In the genomic region with DNA sequence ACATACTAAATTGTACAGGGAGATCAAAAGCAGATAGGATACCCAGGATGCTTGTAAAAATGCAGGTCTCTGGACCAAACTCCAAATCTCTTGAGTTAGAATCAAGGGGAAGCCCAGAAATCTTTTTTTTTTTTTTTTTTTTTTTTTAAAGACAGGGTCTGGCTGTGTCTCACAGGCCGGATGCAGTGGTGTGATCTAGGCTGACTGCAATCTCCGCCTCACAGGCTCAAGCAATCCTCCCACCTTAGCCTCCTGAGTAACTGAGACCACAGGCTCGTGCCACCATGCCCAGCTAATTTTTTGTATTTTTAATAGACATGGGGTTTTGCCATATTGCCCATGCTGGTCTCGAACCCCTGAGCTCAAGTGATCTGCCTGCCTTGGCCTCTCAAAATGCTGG, we compare ENCODE assay signal across 1 cellular context.
TF ChIP-seq lines count a peak whose summit lies in the region.

No MANE protein-coding gene starts in this region.

TF ChIP-seq in GM12878, 131 proteins besides CTCF, POLR2A, EP300 and RAD21:
- TF ChIP-seq TCF12 (IDR thresholded peaks at IDR 0.05; ENCODE audit: low read depth, low read length) (no peak), STAT1 (conservative IDR thresholded peaks at IDR 0.05) (no peak), NBN (IDR thresholded peaks at IDR 0.05) (no peak), KAT2A (conservative IDR thresholded peaks at IDR 0.05; ENCODE audit: control insufficient read depth, low read depth, low read length) (no peak), EED (IDR thresholded peaks at IDR 0.05; ENCODE audit: low read depth) (no peak), HDAC2 (IDR thresholded peaks at IDR 0.05) (no peak), RBBP5 (conservative IDR thresholded peaks at IDR 0.05) (no peak), ZNF217 (IDR thresholded peaks at IDR 0.05) (no peak), MXI1 (IDR thresholded peaks at IDR 0.05; ENCODE audit: low read depth, low read length) (no peak), TBL1XR1 (IDR thresholded peaks at IDR 0.05; ENCODE audit: low read depth, low read length) (no peak), CBFB (IDR thresholded peaks at IDR 0.05; ENCODE audit: low read depth) (no peak), MYB (IDR thresholded peaks at IDR 0.05; ENCODE audit: borderline replicate concordance, low read depth, low read length) (no peak)
- TF ChIP-seq, protein P1, sequence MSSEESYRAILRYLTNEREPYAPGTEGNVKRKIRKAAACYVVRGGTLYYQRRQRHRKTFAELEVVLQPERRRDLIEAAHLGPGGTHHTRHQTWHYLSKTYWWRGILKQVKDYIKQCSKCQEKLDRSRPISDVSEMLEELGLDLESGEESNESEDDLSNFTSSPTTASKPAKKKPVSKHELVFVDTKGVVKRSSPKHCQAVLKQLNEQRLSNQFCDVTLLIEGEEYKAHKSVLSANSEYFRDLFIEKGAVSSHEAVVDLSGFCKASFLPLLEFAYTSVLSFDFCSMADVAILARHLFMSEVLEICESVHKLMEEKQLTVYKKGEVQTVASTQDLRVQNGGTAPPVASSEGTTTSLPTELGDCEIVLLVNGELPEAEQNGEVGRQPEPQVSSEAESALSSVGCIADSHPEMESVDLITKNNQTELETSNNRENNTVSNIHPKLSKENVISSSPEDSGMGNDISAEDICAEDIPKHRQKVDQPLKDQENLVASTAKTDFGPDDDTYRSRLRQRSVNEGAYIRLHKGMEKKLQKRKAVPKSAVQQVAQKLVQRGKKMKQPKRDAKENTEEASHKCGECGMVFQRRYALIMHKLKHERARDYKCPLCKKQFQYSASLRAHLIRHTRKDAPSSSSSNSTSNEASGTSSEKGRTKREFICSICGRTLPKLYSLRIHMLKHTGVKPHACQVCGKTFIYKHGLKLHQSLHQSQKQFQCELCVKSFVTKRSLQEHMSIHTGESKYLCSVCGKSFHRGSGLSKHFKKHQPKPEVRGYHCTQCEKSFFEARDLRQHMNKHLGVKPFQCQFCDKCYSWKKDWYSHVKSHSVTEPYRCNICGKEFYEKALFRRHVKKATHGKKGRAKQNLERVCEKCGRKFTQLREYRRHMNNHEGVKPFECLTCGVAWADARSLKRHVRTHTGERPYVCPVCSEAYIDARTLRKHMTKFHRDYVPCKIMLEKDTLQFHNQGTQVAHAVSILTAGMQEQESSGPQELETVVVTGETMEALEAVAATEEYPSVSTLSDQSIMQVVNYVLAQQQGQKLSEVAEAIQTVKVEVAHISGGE (CRISPR knock-in tag; IDR thresholded peaks at IDR 0.05) = no peak
- TF ChIP-seq, protein P2, sequence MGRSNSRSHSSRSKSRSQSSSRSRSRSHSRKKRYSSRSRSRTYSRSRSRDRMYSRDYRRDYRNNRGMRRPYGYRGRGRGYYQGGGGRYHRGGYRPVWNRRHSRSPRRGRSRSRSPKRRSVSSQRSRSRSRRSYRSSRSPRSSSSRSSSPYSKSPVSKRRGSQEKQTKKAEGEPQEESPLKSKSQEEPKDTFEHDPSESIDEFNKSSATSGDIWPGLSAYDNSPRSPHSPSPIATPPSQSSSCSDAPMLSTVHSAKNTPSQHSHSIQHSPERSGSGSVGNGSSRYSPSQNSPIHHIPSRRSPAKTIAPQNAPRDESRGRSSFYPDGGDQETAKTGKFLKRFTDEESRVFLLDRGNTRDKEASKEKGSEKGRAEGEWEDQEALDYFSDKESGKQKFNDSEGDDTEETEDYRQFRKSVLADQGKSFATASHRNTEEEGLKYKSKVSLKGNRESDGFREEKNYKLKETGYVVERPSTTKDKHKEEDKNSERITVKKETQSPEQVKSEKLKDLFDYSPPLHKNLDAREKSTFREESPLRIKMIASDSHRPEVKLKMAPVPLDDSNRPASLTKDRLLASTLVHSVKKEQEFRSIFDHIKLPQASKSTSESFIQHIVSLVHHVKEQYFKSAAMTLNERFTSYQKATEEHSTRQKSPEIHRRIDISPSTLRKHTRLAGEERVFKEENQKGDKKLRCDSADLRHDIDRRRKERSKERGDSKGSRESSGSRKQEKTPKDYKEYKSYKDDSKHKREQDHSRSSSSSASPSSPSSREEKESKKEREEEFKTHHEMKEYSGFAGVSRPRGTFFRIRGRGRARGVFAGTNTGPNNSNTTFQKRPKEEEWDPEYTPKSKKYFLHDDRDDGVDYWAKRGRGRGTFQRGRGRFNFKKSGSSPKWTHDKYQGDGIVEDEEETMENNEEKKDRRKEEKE (IDR thresholded peaks at IDR 0.05) = no peak
- TF ChIP-seq, protein P3, sequence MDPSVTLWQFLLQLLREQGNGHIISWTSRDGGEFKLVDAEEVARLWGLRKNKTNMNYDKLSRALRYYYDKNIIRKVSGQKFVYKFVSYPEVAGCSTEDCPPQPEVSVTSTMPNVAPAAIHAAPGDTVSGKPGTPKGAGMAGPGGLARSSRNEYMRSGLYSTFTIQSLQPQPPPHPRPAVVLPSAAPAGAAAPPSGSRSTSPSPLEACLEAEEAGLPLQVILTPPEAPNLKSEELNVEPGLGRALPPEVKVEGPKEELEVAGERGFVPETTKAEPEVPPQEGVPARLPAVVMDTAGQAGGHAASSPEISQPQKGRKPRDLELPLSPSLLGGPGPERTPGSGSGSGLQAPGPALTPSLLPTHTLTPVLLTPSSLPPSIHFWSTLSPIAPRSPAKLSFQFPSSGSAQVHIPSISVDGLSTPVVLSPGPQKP (IDR thresholded peaks at IDR 0.05; ENCODE audit: low read depth, low read length) = no peak
- TF ChIP-seq, protein P4, sequence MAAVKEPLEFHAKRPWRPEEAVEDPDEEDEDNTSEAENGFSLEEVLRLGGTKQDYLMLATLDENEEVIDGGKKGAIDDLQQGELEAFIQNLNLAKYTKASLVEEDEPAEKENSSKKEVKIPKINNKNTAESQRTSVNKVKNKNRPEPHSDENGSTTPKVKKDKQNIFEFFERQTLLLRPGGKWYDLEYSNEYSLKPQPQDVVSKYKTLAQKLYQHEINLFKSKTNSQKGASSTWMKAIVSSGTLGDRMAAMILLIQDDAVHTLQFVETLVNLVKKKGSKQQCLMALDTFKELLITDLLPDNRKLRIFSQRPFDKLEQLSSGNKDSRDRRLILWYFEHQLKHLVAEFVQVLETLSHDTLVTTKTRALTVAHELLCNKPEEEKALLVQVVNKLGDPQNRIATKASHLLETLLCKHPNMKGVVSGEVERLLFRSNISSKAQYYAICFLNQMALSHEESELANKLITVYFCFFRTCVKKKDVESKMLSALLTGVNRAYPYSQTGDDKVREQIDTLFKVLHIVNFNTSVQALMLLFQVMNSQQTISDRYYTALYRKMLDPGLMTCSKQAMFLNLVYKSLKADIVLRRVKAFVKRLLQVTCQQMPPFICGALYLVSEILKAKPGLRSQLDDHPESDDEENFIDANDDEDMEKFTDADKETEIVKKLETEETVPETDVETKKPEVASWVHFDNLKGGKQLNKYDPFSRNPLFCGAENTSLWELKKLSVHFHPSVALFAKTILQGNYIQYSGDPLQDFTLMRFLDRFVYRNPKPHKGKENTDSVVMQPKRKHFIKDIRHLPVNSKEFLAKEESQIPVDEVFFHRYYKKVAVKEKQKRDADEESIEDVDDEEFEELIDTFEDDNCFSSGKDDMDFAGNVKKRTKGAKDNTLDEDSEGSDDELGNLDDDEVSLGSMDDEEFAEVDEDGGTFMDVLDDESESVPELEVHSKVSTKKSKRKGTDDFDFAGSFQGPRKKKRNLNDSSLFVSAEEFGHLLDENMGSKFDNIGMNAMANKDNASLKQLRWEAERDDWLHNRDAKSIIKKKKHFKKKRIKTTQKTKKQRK (IDR thresholded peaks at IDR 0.05; ENCODE audit: low read depth, low read length) = no peak
- TF ChIP-seq, protein P5, sequence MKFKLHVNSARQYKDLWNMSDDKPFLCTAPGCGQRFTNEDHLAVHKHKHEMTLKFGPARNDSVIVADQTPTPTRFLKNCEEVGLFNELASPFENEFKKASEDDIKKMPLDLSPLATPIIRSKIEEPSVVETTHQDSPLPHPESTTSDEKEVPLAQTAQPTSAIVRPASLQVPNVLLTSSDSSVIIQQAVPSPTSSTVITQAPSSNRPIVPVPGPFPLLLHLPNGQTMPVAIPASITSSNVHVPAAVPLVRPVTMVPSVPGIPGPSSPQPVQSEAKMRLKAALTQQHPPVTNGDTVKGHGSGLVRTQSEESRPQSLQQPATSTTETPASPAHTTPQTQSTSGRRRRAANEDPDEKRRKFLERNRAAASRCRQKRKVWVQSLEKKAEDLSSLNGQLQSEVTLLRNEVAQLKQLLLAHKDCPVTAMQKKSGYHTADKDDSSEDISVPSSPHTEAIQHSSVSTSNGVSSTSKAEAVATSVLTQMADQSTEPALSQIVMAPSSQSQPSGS (IDR thresholded peaks at IDR 0.05; ENCODE audit: low read length) = no peak
- TF ChIP-seq, protein P6, sequence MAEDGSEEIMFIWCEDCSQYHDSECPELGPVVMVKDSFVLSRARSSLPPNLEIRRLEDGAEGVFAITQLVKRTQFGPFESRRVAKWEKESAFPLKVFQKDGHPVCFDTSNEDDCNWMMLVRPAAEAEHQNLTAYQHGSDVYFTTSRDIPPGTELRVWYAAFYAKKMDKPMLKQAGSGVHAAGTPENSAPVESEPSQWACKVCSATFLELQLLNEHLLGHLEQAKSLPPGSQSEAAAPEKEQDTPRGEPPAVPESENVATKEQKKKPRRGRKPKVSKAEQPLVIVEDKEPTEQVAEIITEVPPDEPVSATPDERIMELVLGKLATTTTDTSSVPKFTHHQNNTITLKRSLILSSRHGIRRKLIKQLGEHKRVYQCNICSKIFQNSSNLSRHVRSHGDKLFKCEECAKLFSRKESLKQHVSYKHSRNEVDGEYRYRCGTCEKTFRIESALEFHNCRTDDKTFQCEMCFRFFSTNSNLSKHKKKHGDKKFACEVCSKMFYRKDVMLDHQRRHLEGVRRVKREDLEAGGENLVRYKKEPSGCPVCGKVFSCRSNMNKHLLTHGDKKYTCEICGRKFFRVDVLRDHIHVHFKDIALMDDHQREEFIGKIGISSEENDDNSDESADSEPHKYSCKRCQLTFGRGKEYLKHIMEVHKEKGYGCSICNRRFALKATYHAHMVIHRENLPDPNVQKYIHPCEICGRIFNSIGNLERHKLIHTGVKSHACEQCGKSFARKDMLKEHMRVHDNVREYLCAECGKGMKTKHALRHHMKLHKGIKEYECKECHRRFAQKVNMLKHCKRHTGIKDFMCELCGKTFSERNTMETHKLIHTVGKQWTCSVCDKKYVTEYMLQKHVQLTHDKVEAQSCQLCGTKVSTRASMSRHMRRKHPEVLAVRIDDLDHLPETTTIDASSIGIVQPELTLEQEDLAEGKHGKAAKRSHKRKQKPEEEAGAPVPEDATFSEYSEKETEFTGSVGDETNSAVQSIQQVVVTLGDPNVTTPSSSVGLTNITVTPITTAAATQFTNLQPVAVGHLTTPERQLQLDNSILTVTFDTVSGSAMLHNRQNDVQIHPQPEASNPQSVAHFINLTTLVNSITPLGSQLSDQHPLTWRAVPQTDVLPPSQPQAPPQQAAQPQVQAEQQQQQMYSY (CRISPR knock-in tag; IDR thresholded peaks at IDR 0.05) = no peak
- TF ChIP-seq, protein P7, sequence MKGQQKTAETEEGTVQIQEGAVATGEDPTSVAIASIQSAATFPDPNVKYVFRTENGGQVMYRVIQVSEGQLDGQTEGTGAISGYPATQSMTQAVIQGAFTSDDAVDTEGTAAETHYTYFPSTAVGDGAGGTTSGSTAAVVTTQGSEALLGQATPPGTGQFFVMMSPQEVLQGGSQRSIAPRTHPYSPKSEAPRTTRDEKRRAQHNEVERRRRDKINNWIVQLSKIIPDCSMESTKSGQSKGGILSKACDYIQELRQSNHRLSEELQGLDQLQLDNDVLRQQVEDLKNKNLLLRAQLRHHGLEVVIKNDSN (IDR thresholded peaks at IDR 0.05; ENCODE audit: borderline replicate concordance, extremely low read length, insufficient read depth, low read depth, low read length) = no peak
